12 cellular contexts compared by ENCODE assay signal in the genomic region with DNA sequence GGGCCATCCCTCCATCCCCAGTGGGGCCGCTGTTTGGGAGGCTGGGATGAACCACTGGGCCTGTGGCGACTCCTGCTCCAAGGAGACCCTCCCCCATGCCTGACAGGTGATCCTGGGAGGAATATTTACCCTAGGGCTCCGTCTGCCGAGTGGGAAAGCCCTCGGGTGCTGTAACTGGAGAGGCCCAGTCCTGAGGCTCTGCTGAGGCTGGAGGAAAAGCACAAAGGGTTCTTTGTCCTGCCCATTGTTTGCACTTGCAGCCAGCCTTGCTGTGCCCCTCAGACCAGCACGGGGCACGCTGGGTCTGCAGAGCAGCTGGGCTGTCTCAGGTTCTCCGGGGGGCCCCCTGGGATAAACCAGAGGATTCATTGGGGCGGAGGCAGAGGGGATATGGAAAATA.
A peak's percentile ranks its signal among the peaks of the same experiment; 100 is the strongest.
DNase-seq lines count a peak whose midpoint lies in the region; ATAC-seq and TF ChIP-seq lines count a peak whose summit lies in the region.
"Had no signal": no experiment of that assay in that cellular context is flagged by ENCODE, and none has a peak within 500 bp of the region (broad histone marks: within the 10 kb centered on the region; RNA-seq: fewer than 3 reads in every experiment).

No MANE protein-coding gene starts in this region.

- no peak for TF ChIP-seq RAD21 in Ishikawa (IDR thresholded peaks at IDR 0.05; ENCODE audit: low read depth)

- no peak; the same call in 1 of the 2 replicates for TF ChIP-seq EP300 in Ishikawa (IDR thresholded peaks at IDR 0.05; ENCODE audit: borderline replicate concordance)

- peak; percentile 95 for DNase-seq in NCI-H748 (lab: John Stamatoyannopoulos, UW; ENCODE audit: unreplicated experiment)
- DNase-seq in iPS-NIHi11 (ENCODE audit: low spot score) = peak; percentile 67
- DNase-seq in sciatic nerve (ENCODE audit: low spot score) = no peak
- DNase-seq in activated T-cell treated with anti-CD3 and anti-CD28 coated beads, Interleukin-2, amount 50 U/mL, for 1 hour = no peak
- DNase-seq: activated B cell treated with CpG ODN at 0.5 μM for 24 hours; activated T-cell treated with anti-CD3 and anti-CD28 coated beads, Interleukin-2, amount 50 U/mL, for 48 hours; NCI-H82; right cardiac atrium; stomach had no signal

- intact Hi-C loops in sciatic nerve (cut with DNase I) = no loop called here

- ATAC-seq in sciatic nerve = peak; percentile 55
- ATAC-seq in GM18861 (IDR thresholded peaks at IDR 0.05; ENCODE audit: unreplicated experiment) = no peak
- ATAC-seq in GM18868 (IDR thresholded peaks at IDR 0.05; ENCODE audit: unreplicated experiment) = no peak
- ATAC-seq: right cardiac atrium had no signal

TF ChIP-seq in Ishikawa, 13 proteins besides CTCF, POLR2A, EP300 and RAD21:
- TF ChIP-seq TAF1 (IDR thresholded peaks at IDR 0.05; ENCODE audit: low read depth) = no peak
- TF ChIP-seq TCF12 (IDR thresholded peaks at IDR 0.05; ENCODE audit: low read depth) = peak; percentile 64; the same call in 1 of the 2 replicates

Comparison
In these comparisons a context has a peak if more than half of its experiments do, and no peak if none do; other contexts are left out.
1. DNase-seq: peak in NCI-H748 (single experiment) and iPS-NIHi11 (single experiment); none in sciatic nerve (single experiment) and activated T-cell treated with anti-CD3 and anti-CD28 coated beads, Interleukin-2, amount 50 U/mL, for 1 hour (single experiment).